ENCODE assay signal across 12 cellular contexts in the genomic region with DNA sequence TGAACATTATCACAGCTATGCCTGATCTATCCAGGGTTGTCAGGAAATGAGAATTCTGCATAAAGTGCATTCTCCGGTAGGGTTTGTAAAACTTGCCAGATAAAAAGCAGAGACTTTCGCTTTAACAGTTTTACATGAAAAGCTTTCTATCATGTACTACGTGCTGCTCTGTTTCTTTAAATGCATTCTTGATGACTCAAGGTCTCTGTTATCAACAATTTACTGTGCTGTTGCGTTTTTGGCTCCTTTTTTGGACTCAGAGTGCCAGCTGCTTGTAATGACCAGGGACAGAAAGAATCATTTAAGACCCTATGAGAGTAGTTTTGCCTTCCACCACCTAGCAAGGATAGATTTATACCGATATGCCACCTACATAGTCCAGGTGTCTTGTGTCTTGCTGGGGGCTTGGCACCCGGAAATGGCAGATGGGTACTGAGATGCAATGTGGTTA.
DNase-seq lines count a peak whose midpoint lies in the region; ATAC-seq and TF ChIP-seq lines count a peak whose summit lies in the region.
"Had no signal": no experiment of that assay in that cellular context is flagged by ENCODE, and none has a peak within 500 bp of the region (broad histone marks: within the 10 kb centered on the region; RNA-seq: fewer than 3 reads in every experiment).

No MANE protein-coding gene starts in this region.

- no peak for ATAC-seq in foreskin keratinocyte
- no peak for ATAC-seq in thoracic aorta (ENCODE audit: insufficient number of reproducible peaks, low FRiP score, low read depth)
- ATAC-seq in GM19395 (IDR thresholded peaks at IDR 0.05; ENCODE audit: unreplicated experiment) = no peak
- no peak for ATAC-seq in GM21786 (IDR thresholded peaks at IDR 0.05; ENCODE audit: unreplicated experiment)
- ATAC-seq: natural killer cell had no signal

- no peak for DNase-seq in activated naive CD4-positive, alpha-beta T cell treated with anti-CD3 and anti-CD28 coated beads, Interleukin-2, amount 50 U/mL, for 16 hours
- DNase-seq in T1000 (lab: John Stamatoyannopoulos, UW) (peak; percentile 76), foreskin keratinocyte (peak; percentile 17 to 54), thoracic aorta (ENCODE audit: low spot score) (no peak), DMS53 (lab: John Stamatoyannopoulos, UW) (no peak)
- DNase-seq: natural killer cell, NCI-H2171 treated with DMSO at 0.1 percent for 48 hours had no signal

- H3K4me3 Mint-ChIP-seq in activated naive CD4-positive, alpha-beta T cell treated with anti-CD3 and anti-CD28 coated beads, Interleukin-2, amount 50 U/mL, for 24 hours = peak overlapping the region; percentile 73
- H3K4me3 Mint-ChIP-seq: natural killer cell had no signal

- H3K4me1 Mint-ChIP-seq in activated naive CD4-positive, alpha-beta T cell treated with anti-CD3 and anti-CD28 coated beads, Interleukin-2, amount 50 U/mL, for 24 hours = peaks cover 61% of the 10 kb centered on the region
- H3K4me1 Mint-ChIP-seq: natural killer cell had no signal

- H3K4me1 ChIP-seq in foreskin keratinocyte = peaks cover 29% of the 10 kb centered on the region
- H3K4me1 ChIP-seq in thoracic aorta (ENCODE audit: control insufficient read depth in 1 of 2, low read depth in 2 of 2) = peaks cover 0 to 9% of the 10 kb centered on the region in 2 donors
- H3K4me1 ChIP-seq: BLaER1 had no signal

- no peaks in the 10 kb centered on the region for H3K9me3 Mint-ChIP-seq in activated naive CD4-positive, alpha-beta T cell treated with anti-CD3 and anti-CD28 coated beads, Interleukin-2, amount 50 U/mL, for 24 hours
- H3K9me3 Mint-ChIP-seq: activated T-helper 2 cell treated with anti-CD3 and anti-CD28 coated beads, Interferon-gamma antibody, Interleukin-2, Interleukin-4, amounts not matched to agents 10 μg/mL and 5 μg/mL and 100 μg/mL, durations not matched to agents 14 hours and 24 hours and 36 hours; natural killer cell had no signal

- H3K27ac ChIP-seq in foreskin keratinocyte (peak overlapping the region; percentile 61), thoracic aorta (no peak overlapping the region)
- H3K27ac ChIP-seq: BLaER1 had no signal

- no peaks in the 10 kb centered on the region for H3K27me3 ChIP-seq in foreskin keratinocyte
- H3K27me3 ChIP-seq in thoracic aorta (replicated peaks; ENCODE audit: insufficient read depth) = no peaks in the 10 kb centered on the region
- H3K27me3 ChIP-seq: BLaER1 had no signal

- H3K27ac Mint-ChIP-seq in activated naive CD4-positive, alpha-beta T cell treated with anti-CD3 and anti-CD28 coated beads, Interleukin-2, amount 50 U/mL, for 24 hours = peak overlapping the region; percentile 79
- H3K27ac Mint-ChIP-seq: activated T-helper 2 cell treated with anti-CD3 and anti-CD28 coated beads, Interferon-gamma antibody, Interleukin-2, Interleukin-4, amounts not matched to agents 10 μg/mL and 5 μg/mL and 100 μg/mL, durations not matched to agents 14 hours and 24 hours and 36 hours; natural killer cell had no signal

- H3K9me3 ChIP-seq in thoracic aorta = no peaks in the 10 kb centered on the region
- H3K9me3 ChIP-seq: BLaER1 had no signal

- H3K36me3 Mint-ChIP-seq in activated naive CD4-positive, alpha-beta T cell treated with anti-CD3 and anti-CD28 coated beads, Interleukin-2, amount 50 U/mL, for 24 hours = no peaks in the 10 kb centered on the region
- H3K36me3 Mint-ChIP-seq: natural killer cell had no signal

- TF ChIP-seq CTCF in foreskin keratinocyte (conservative IDR thresholded peaks at IDR 0.05) = no peak
- TF ChIP-seq CTCF in thoracic aorta (IDR thresholded peaks at IDR 0.05) = no peak

- H3K36me3 ChIP-seq in thoracic aorta = no peaks in the 10 kb centered on the region
- H3K36me3 ChIP-seq: BLaER1 had no signal

- H3K4me3 ChIP-seq in thoracic aorta = peak overlapping the region; percentile 54
- H3K4me3 ChIP-seq: BLaER1 had no signal

- H3K27me3 Mint-ChIP-seq in activated naive CD4-positive, alpha-beta T cell treated with anti-CD3 and anti-CD28 coated beads, Interleukin-2, amount 50 U/mL, for 24 hours = no peaks in the 10 kb centered on the region

Comparison
In these comparisons a context has a peak if more than half of its experiments do, and no peak if none do; other contexts are left out.
1. DNase-seq: peak in T1000 (single experiment) and foreskin keratinocyte (2 of 2); none in activated naive CD4-positive, alpha-beta T cell treated with anti-CD3 and anti-CD28 coated beads, Interleukin-2, amount 50 U/mL, for 16 hours (single experiment), thoracic aorta (single experiment) and DMS53 (single experiment).